Comparison of ENCODE assay signal across 21 cellular contexts in genomic region chr14:93727917-93728650, GRCh38.
"Had no signal": no experiment of that assay in that cellular context is flagged by ENCODE, and none has a peak within 500 bp of the region (broad histone marks: within the 10 kb centered on the region; RNA-seq: fewer than 3 reads in every experiment).

No MANE protein-coding gene starts in this region.

- H3K9me3 ChIP-seq: colonic mucosa, esophagus squamous epithelium, gastrocnemius medialis, heart right ventricle, left lung, lower lobe of right lung, mucosa of descending colon had no signal

- H3K4me3 ChIP-seq: colonic mucosa, esophagus squamous epithelium, gastrocnemius medialis, heart right ventricle, left lung, lower lobe of right lung, mucosa of descending colon had no signal

- H3K27me3 ChIP-seq: colonic mucosa, esophagus squamous epithelium, gastrocnemius medialis, heart right ventricle had no signal

- H3K4me1 ChIP-seq: colonic mucosa, esophagus squamous epithelium, gastrocnemius medialis, heart right ventricle, lower lobe of right lung had no signal

- H3K36me3 ChIP-seq: colonic mucosa, esophagus squamous epithelium, gastrocnemius medialis, heart right ventricle, left lung, lower lobe of right lung had no signal

- DNase-seq: colonic mucosa; cortex of kidney; effector CD8-positive, alpha-beta T cell; effector memory CD8-positive, alpha-beta T cell; endodermal cell; erythroblast; esophagus squamous epithelium; foreskin fibroblast; foreskin melanocyte; gastrocnemius medialis; glutamatergic neuron; heart right ventricle; hippocampal formation; left cardiac atrium; left lung; left ventricle myocardium superior; lower lobe of right lung; mesenchymal stem cell; mucosa of descending colon had no signal

- ATAC-seq: effector memory CD8-positive, alpha-beta T cell; esophagus mucosa; gastrocnemius medialis; heart right ventricle; left cardiac atrium; left lung; left ventricle myocardium superior; lower lobe of right lung; mucosa of descending colon had no signal

- H3K27ac ChIP-seq: colonic mucosa, epithelial cell of prostate, esophagus squamous epithelium, gastrocnemius medialis, heart right ventricle, left lung, lower lobe of right lung had no signal
